ENCODE assay signal across 1 cellular context in the genomic region with DNA sequence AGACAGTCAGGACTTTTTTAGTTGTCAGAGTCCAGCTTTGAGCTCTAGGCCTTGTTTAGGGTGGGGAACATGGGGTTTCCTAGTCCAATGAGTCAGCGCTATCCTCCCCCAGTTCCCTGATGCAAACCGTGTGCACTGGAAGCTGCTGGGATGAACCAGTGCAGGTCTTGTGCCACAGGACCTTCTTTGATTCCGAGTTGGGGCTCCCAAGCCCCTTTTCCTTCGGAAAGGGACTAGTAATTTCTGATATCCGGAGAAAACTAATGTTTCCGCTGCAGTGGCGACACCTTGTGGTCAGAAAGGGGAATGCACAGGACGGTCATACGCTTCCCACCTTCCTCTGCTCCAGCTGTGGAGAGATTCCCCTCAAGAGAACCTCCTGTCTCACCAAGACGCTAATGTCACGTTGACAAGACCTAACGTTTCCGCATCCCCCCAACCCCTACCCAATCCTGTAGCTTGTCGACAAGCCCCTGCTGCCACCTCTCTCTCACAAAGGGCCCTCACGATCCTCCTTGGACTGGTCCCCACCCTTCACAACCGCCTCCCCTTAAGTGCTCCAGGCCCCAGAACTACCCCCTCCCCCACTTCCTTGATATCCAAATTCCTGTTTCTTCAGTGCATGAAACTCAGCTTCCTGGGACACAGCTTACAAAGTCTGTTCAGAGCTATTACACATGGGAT.
TF ChIP-seq lines count a peak whose summit lies in the region.

No MANE protein-coding gene starts in this region.

TF ChIP-seq in K562, 482 proteins besides CTCF, POLR2A, EP300 and RAD21 (continued from another document and continues in another):
- TF ChIP-seq JUND (IDR thresholded peaks at IDR 0.05; ENCODE audit: borderline replicate concordance, low read depth, low read length): no peak
- no peak for TF ChIP-seq JUND (tag; IDR thresholded peaks at IDR 0.05; ENCODE audit: borderline replicate concordance, low read depth, low read length)
- TF ChIP-seq, protein P1, sequence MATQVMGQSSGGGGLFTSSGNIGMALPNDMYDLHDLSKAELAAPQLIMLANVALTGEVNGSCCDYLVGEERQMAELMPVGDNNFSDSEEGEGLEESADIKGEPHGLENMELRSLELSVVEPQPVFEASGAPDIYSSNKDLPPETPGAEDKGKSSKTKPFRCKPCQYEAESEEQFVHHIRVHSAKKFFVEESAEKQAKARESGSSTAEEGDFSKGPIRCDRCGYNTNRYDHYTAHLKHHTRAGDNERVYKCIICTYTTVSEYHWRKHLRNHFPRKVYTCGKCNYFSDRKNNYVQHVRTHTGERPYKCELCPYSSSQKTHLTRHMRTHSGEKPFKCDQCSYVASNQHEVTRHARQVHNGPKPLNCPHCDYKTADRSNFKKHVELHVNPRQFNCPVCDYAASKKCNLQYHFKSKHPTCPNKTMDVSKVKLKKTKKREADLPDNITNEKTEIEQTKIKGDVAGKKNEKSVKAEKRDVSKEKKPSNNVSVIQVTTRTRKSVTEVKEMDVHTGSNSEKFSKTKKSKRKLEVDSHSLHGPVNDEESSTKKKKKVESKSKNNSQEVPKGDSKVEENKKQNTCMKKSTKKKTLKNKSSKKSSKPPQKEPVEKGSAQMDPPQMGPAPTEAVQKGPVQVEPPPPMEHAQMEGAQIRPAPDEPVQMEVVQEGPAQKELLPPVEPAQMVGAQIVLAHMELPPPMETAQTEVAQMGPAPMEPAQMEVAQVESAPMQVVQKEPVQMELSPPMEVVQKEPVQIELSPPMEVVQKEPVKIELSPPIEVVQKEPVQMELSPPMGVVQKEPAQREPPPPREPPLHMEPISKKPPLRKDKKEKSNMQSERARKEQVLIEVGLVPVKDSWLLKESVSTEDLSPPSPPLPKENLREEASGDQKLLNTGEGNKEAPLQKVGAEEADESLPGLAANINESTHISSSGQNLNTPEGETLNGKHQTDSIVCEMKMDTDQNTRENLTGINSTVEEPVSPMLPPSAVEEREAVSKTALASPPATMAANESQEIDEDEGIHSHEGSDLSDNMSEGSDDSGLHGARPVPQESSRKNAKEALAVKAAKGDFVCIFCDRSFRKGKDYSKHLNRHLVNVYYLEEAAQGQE (CRISPR knock-in tag; IDR thresholded peaks at IDR 0.05; ENCODE audit: low read depth): no peak
- no peak for TF ChIP-seq ERF (CRISPR knock-in tag; IDR thresholded peaks at IDR 0.05)
- TF ChIP-seq, protein P2, sequence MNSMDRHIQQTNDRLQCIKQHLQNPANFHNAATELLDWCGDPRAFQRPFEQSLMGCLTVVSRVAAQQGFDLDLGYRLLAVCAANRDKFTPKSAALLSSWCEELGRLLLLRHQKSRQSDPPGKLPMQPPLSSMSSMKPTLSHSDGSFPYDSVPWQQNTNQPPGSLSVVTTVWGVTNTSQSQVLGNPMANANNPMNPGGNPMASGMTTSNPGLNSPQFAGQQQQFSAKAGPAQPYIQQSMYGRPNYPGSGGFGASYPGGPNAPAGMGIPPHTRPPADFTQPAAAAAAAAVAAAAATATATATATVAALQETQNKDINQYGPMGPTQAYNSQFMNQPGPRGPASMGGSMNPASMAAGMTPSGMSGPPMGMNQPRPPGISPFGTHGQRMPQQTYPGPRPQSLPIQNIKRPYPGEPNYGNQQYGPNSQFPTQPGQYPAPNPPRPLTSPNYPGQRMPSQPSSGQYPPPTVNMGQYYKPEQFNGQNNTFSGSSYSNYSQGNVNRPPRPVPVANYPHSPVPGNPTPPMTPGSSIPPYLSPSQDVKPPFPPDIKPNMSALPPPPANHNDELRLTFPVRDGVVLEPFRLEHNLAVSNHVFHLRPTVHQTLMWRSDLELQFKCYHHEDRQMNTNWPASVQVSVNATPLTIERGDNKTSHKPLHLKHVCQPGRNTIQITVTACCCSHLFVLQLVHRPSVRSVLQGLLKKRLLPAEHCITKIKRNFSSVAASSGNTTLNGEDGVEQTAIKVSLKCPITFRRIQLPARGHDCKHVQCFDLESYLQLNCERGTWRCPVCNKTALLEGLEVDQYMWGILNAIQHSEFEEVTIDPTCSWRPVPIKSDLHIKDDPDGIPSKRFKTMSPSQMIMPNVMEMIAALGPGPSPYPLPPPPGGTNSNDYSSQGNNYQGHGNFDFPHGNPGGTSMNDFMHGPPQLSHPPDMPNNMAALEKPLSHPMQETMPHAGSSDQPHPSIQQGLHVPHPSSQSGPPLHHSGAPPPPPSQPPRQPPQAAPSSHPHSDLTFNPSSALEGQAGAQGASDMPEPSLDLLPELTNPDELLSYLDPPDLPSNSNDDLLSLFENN (IDR thresholded peaks at IDR 0.05; ENCODE audit: low read depth in 2 of 2, low read length in 2 of 2): no peak
- peak in 1 of 3 experiments; percentile 33 for TF ChIP-seq YY1 (IDR thresholded peaks at IDR 0.05; ENCODE audit: borderline replicate concordance in 1 of 3, control insufficient read depth in 1 of 3, extremely low read depth in 1 of 3, insufficient read depth in 3 of 3, insufficient read length in 1 of 3, insufficient replicate concordance in 2 of 3, low read depth in 1 of 3, low read length in 2 of 3)
- no peak for TF ChIP-seq ZNF408 (CRISPR knock-in tag; IDR thresholded peaks at IDR 0.05; ENCODE audit: low read depth)
- no peak for TF ChIP-seq ZKSCAN8 (CRISPR knock-in tag; IDR thresholded peaks at IDR 0.05)
- TF ChIP-seq, protein P3, sequence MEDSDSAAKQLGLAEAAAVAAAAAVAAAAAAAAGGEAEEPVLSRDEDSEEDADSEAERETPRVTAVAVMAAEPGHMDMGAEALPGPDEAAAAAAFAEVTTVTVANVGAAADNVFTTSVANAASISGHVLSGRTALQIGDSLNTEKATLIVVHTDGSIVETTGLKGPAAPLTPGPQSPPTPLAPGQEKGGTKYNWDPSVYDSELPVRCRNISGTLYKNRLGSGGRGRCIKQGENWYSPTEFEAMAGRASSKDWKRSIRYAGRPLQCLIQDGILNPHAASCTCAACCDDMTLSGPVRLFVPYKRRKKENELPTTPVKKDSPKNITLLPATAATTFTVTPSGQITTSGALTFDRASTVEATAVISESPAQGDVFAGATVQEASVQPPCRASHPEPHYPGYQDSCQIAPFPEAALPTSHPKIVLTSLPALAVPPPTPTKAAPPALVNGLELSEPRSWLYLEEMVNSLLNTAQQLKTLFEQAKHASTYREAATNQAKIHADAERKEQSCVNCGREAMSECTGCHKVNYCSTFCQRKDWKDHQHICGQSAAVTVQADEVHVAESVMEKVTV (CRISPR knock-in tag; IDR thresholded peaks at IDR 0.05): peak; percentile 82
- TF ChIP-seq OTX1 (CRISPR knock-in tag; IDR thresholded peaks at IDR 0.05): peak; percentile 68; the same call in 1 of the 2 replicates
- no peak for TF ChIP-seq ZNF134 (CRISPR knock-in tag; conservative IDR thresholded peaks at IDR 0.05)
- no peak for TF ChIP-seq NELFE (IDR thresholded peaks at IDR 0.05; ENCODE audit: insufficient read depth, insufficient read length)
- TF ChIP-seq HIVEP1 (CRISPR knock-in tag; IDR thresholded peaks at IDR 0.05): no peak
- 0 out of 2 replicates have a peak, but pooled peaks have one; percentile 52 for TF ChIP-seq GABPB1 (CRISPR knock-in tag; IDR thresholded peaks at IDR 0.05)
- no peak for TF ChIP-seq SRSF1 (IDR thresholded peaks at IDR 0.05; ENCODE audit: low read depth, low read length)
- TF ChIP-seq, protein P4, sequence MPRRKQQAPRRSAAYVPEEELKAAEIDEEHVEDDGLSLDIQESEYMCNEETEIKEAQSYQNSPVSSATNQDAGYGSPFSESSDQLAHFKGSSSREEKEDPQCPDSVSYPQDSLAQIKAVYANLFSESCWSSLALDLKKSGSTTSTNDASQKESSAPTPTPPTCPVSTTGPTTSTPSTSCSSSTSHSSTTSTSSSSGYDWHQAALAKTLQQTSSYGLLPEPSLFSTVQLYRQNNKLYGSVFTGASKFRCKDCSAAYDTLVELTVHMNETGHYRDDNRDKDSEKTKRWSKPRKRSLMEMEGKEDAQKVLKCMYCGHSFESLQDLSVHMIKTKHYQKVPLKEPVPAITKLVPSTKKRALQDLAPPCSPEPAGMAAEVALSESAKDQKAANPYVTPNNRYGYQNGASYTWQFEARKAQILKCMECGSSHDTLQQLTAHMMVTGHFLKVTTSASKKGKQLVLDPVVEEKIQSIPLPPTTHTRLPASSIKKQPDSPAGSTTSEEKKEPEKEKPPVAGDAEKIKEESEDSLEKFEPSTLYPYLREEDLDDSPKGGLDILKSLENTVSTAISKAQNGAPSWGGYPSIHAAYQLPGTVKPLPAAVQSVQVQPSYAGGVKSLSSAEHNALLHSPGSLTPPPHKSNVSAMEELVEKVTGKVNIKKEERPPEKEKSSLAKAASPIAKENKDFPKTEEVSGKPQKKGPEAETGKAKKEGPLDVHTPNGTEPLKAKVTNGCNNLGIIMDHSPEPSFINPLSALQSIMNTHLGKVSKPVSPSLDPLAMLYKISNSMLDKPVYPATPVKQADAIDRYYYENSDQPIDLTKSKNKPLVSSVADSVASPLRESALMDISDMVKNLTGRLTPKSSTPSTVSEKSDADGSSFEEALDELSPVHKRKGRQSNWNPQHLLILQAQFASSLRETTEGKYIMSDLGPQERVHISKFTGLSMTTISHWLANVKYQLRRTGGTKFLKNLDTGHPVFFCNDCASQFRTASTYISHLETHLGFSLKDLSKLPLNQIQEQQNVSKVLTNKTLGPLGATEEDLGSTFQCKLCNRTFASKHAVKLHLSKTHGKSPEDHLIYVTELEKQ (CRISPR knock-in tag; IDR thresholded peaks at IDR 0.05): no peak
- no peak for TF ChIP-seq TSC22D4 (tag; IDR thresholded peaks at IDR 0.05)
- TF ChIP-seq, protein P5, sequence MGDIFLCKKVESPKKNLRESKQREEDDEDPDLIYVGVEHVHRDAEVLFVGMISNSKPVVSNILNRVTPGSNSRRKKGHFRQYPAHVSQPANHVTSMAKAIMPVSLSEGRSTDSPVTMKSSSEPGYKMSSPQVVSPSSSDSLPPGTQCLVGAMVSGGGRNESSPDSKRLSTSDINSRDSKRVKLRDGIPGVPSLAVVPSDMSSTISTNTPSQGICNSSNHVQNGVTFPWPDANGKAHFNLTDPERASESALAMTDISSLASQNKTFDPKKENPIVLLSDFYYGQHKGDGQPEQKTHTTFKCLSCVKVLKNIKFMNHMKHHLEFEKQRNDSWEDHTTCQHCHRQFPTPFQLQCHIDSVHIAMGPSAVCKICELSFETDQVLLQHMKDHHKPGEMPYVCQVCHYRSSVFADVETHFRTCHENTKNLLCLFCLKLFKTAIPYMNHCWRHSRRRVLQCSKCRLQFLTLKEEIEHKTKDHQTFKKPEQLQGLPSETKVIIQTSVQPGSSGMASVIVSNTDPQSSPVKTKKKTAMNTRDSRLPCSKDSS (IDR thresholded peaks at IDR 0.05; ENCODE audit: low read depth, partially characterized antibody): no peak
- TF ChIP-seq PTRF (tag; IDR thresholded peaks at IDR 0.05): no peak
- TF ChIP-seq, protein P6, sequence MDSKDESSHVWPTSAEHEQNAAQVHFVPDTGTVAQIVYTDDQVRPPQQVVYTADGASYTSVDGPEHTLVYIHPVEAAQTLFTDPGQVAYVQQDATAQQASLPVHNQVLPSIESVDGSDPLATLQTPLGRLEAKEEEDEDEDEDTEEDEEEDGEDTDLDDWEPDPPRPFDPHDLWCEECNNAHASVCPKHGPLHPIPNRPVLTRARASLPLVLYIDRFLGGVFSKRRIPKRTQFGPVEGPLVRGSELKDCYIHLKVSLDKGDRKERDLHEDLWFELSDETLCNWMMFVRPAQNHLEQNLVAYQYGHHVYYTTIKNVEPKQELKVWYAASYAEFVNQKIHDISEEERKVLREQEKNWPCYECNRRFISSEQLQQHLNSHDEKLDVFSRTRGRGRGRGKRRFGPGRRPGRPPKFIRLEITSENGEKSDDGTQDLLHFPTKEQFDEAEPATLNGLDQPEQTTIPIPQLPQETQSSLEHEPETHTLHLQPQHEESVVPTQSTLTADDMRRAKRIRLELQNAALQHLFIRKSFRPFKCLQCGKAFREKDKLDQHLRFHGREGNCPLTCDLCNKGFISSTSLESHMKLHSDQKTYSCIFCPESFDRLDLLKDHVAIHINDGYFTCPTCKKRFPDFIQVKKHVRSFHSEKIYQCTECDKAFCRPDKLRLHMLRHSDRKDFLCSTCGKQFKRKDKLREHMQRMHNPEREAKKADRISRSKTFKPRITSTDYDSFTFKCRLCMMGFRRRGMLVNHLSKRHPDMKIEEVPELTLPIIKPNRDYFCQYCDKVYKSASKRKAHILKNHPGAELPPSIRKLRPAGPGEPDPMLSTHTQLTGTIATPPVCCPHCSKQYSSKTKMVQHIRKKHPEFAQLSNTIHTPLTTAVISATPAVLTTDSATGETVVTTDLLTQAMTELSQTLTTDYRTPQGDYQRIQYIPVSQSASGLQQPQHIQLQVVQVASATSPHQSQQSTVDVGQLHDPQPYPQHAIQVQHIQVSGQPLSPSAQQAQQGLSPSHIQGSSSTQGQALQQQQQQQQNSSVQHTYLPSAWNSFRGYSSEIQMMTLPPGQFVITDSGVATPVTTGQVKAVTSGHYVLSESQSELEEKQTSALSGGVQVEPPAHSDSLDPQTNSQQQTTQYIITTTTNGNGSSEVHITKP (IDR thresholded peaks at IDR 0.05; ENCODE audit: partially characterized antibody): no peak
- TF ChIP-seq PRPF4 (IDR thresholded peaks at IDR 0.05; ENCODE audit: insufficient read depth, low read depth, low read length, poor library complexity, severe bottlenecking): no peak
- TF ChIP-seq, protein P7, sequence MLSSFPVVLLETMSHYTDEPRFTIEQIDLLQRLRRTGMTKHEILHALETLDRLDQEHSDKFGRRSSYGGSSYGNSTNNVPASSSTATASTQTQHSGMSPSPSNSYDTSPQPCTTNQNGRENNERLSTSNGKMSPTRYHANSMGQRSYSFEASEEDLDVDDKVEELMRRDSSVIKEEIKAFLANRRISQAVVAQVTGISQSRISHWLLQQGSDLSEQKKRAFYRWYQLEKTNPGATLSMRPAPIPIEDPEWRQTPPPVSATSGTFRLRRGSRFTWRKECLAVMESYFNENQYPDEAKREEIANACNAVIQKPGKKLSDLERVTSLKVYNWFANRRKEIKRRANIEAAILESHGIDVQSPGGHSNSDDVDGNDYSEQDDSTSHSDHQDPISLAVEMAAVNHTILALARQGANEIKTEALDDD (IDR thresholded peaks at IDR 0.05): peak; percentile 78
- TF ChIP-seq LEF1 (IDR thresholded peaks at IDR 0.05): no peak
- no peak for TF ChIP-seq KDM2B (CRISPR knock-in tag; IDR thresholded peaks at IDR 0.05)
- TF ChIP-seq MAFG (tag; conservative IDR thresholded peaks at IDR 0.05): peak; percentile 79
- TF ChIP-seq L3MBTL2 (IDR thresholded peaks at IDR 0.05): peak; percentile 52; the same call in 1 of the 2 replicates
- TF ChIP-seq, protein P8, sequence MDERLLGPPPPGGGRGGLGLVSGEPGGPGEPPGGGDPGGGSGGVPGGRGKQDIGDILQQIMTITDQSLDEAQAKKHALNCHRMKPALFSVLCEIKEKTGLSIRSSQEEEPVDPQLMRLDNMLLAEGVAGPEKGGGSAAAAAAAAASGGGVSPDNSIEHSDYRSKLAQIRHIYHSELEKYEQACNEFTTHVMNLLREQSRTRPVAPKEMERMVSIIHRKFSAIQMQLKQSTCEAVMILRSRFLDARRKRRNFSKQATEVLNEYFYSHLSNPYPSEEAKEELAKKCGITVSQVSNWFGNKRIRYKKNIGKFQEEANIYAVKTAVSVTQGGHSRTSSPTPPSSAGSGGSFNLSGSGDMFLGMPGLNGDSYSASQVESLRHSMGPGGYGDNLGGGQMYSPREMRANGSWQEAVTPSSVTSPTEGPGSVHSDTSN (CRISPR knock-in tag; IDR thresholded peaks at IDR 0.05; ENCODE audit: low read depth): no peak
- TF ChIP-seq, protein P8 (tag; conservative IDR thresholded peaks at IDR 0.05; ENCODE audit: low read depth): no peak
